Comparison of ENCODE assay signal across 18 cellular contexts in genomic region chr5:120362426-120362825, GRCh38.
"Had no signal": no experiment of that assay in that cellular context is flagged by ENCODE, and none has a peak within 500 bp of the region (broad histone marks: within the 10 kb centered on the region; RNA-seq: fewer than 3 reads in every experiment).

No MANE protein-coding gene starts in this region.

- H3K4me1 ChIP-seq: gastrocnemius medialis, lower lobe of right lung, psoas muscle, sigmoid colon, spleen, stomach, thyroid gland, vagina had no signal

- H3K27me3 ChIP-seq: gastrocnemius medialis, sigmoid colon, spleen, stomach, thyroid gland, vagina had no signal

- ATAC-seq: gastrocnemius medialis; left ventricle myocardium superior; lower lobe of right lung; naive thymus-derived CD8-positive, alpha-beta T cell; psoas muscle; right cardiac atrium had no signal

- H3K4me3 Mint-ChIP-seq: naive thymus-derived CD8-positive, alpha-beta T cell had no signal

- H3K27ac ChIP-seq: gastrocnemius medialis, lower lobe of right lung, psoas muscle, sigmoid colon, spleen, stomach, thyroid gland, vagina had no signal

- H3K27me3 Mint-ChIP-seq: naive thymus-derived CD8-positive, alpha-beta T cell had no signal

- FAIRE-seq: keratinocyte had no signal

- H3K36me3 ChIP-seq: gastrocnemius medialis, lower lobe of right lung, sigmoid colon, spleen, stomach, thyroid gland, vagina had no signal

- DNase-seq: cortex of kidney; effector CD4-positive, alpha-beta T cell; gastrocnemius medialis; head of caudate nucleus; left ventricle myocardium superior; lower lobe of right lung; naive thymus-derived CD8-positive, alpha-beta T cell; nucleus accumbens; psoas muscle; right cardiac atrium; sigmoid colon; spleen; stimulated activated CD4-positive, alpha-beta T cell treated with anti-CD3 and anti-CD28 coated beads, Interleukin-2, amount 100 ng/mL, for 48 hours; stimulated activated naive CD4-positive, alpha-beta T cell treated with Interleukin-2 at 50 U/mL for 16 hours; stomach; thyroid gland had no signal

- H3K27ac Mint-ChIP-seq: naive thymus-derived CD8-positive, alpha-beta T cell had no signal

- H3K9me3 ChIP-seq: gastrocnemius medialis, lower lobe of right lung, psoas muscle, sigmoid colon, spleen, stomach, thyroid gland, vagina had no signal

- H3K4me3 ChIP-seq: gastrocnemius medialis, lower lobe of right lung, psoas muscle, sigmoid colon, spleen, stomach, thyroid gland, vagina had no signal

- H3K4me1 Mint-ChIP-seq: naive thymus-derived CD8-positive, alpha-beta T cell had no signal

- H3K36me3 Mint-ChIP-seq: naive thymus-derived CD8-positive, alpha-beta T cell had no signal
